ENCODE assay signal across 8 cellular contexts in genomic region chr19:21880761-21881160, GRCh38. TPM values are rescaled to one million over a fixed set of nuclear protein-coding genes. Genes with fewer than 3 reads are reported as not detected.
DNase-seq lines count a peak whose midpoint lies in the region; ATAC-seq and TF ChIP-seq lines count a peak whose summit lies in the region.
"Not testable (repeated sequence)": the region's sequence is repeated elsewhere in the genome, so short reads cannot be mapped to it uniquely, and the experiment has no call there.

No MANE protein-coding gene starts in this region.

- intact Hi-C loops in left ventricle myocardium superior (cut with micrococcal nuclease), result not testable (repeated sequence)

- not testable (repeated sequence) for ATAC-seq in left ventricle myocardium superior

- TF ChIP-seq CTCF in GM12872 (IDR thresholded peaks at IDR 0.05; ENCODE audit: insufficient read depth, low read depth, low read length), result 0 out of 3 replicates have a peak, but pooled peaks have one; percentile 15
- TF ChIP-seq CTCF in cardiac fibroblast (IDR thresholded peaks at IDR 0.05; ENCODE audit: low read depth, low read length), result peak; percentile 8
- TF ChIP-seq CTCF in type B pancreatic cell (conservative IDR thresholded peaks at IDR 0.05), result peak; percentile 38

- not testable (repeated sequence) for H3K4me3 Mint-ChIP-seq in activated T-cell treated with anti-CD3 and anti-CD28 coated beads, Interleukin-2, amount 50 U/mL, for 24 hours; type B pancreatic cell

- H3K9me3 Mint-ChIP-seq in activated T-cell treated with anti-CD3 and anti-CD28 coated beads, Interleukin-2, amount 50 U/mL, for 24 hours, result not testable (repeated sequence)
- peaks cover 17% of the 10 kb centered on the region for H3K9me3 Mint-ChIP-seq in type B pancreatic cell

- not testable (repeated sequence) for H3K4me1 Mint-ChIP-seq in activated T-cell treated with anti-CD3 and anti-CD28 coated beads, Interleukin-2, amount 50 U/mL, for 24 hours (ENCODE audit: low read depth); type B pancreatic cell (ENCODE audit: unreplicated experiment)

- H3K4me3 ChIP-seq in cardiac fibroblast (replicated peaks in 1 of 2; ENCODE audit: low read depth in 2 of 2, low read length in 2 of 2), result not testable (repeated sequence)

- H3K36me3 Mint-ChIP-seq in activated T-cell treated with anti-CD3 and anti-CD28 coated beads, Interleukin-2, amount 50 U/mL, for 24 hours (ENCODE audit: low read depth); type B pancreatic cell: not testable (repeated sequence)

- not testable (repeated sequence) for H3K27ac Mint-ChIP-seq in activated T-cell treated with anti-CD3 and anti-CD28 coated beads, Interleukin-2, amount 50 U/mL, for 24 hours; type B pancreatic cell

- peaks cover 19% of the 10 kb centered on the region for H3K27me3 Mint-ChIP-seq in activated T-cell treated with anti-CD3 and anti-CD28 coated beads, Interleukin-2, amount 50 U/mL, for 24 hours
- H3K27me3 Mint-ChIP-seq in type B pancreatic cell, result not testable (repeated sequence)

- DNase-seq in NCI-H345 (lab: John Stamatoyannopoulos, UW) (peak; percentile 10), cardiac fibroblast (ENCODE audit: low read depth in 2 of 2) (peak in 1 of 2 donors; percentile 2), left ventricle myocardium superior (peak; percentile 35)
- DNase-seq in activated CD4-positive, CD25-positive, alpha-beta regulatory T cell treated with anti-CD3 and anti-CD28 coated beads, Interleukin-2, amount 50 U/mL, for 72 hours, result peak; percentile 31
- peak; percentile 47 for DNase-seq in activated T-cell treated with anti-CD3 and anti-CD28 coated beads, Interleukin-2, amount 50 U/mL, for 24 hours
- peak; percentile 29 for DNase-seq in stimulated activated CD4-positive, alpha-beta T cell treated with anti-CD3 and anti-CD28 coated beads, Interleukin-15, amount 100 ng/mL, for 24 hours
- DNase-seq in type B pancreatic cell (ENCODE audit: extremely low spot score, unreplicated experiment), result not testable (repeated sequence)

RNA-seq across cellular contexts. Expression of gene ZNF43, which starts 44.8 kb away (rescaled TPM):
- total RNA-seq in left ventricle myocardium superior, result 4.4 TPM
- total RNA-seq in type B pancreatic cell (ENCODE audit: low replicate concordance), result 31.2 and 53.9 TPM in 2 replicates
